12 cellular contexts compared by ENCODE assay signal in genomic region chr7:30612658-30613265, GRCh38. TPM values are rescaled to one million over a fixed set of nuclear protein-coding genes. Genes with fewer than 3 reads are reported as not detected.
A peak's percentile ranks its signal among the peaks of the same experiment; 100 is the strongest.
DNase-seq lines count a peak whose midpoint lies in the region; ATAC-seq and TF ChIP-seq lines count a peak whose summit lies in the region.
"Had no signal": no experiment of that assay in that cellular context is flagged by ENCODE, and none has a peak within 500 bp of the region (broad histone marks: within the 10 kb centered on the region; RNA-seq: fewer than 3 reads in every experiment).

No MANE protein-coding gene starts in this region.

- H3K4me1 ChIP-seq in foreskin keratinocyte (peaks cover 19% of the 10 kb centered on the region), ascending aorta (no peaks in the 10 kb centered on the region)

- intact Hi-C loops in ascending aorta (cut with DNase I): no loop called here

- no peaks in the 10 kb centered on the region for H3K9me3 ChIP-seq in ascending aorta

- H3K9me3 Mint-ChIP-seq in activated CD8-positive, alpha-beta T cell treated with anti-CD3 and anti-CD28 coated beads, Interleukin-2, amount 10 ng/mL, durations not matched to agents 7 days and 5 days (ENCODE audit: insufficient read depth): no peaks in the 10 kb centered on the region
- H3K9me3 Mint-ChIP-seq: dendritic cell treated with granulocyte-macrophage colony-stimulating factor and Interleukin-4, amounts not matched to agents 40 ng/mL and 50 ng/mL, for 4 days had no signal

- no peaks in the 10 kb centered on the region for H3K27me3 ChIP-seq in foreskin keratinocyte
- H3K27me3 ChIP-seq in ascending aorta: no peaks in the 10 kb centered on the region

- POLR2A ChIA-PET in activated CD8-positive, alpha-beta T cell treated with anti-CD3 and anti-CD28 coated beads, Interleukin-2, amount 10 ng/mL, durations not matched to agents 7 days and 5 days (lab: Charles Lee): no interaction called here

- H3K27ac ChIP-seq in foreskin keratinocyte (peak overlapping the region; percentile 66), ascending aorta (no peak overlapping the region)

- peak; percentile 17 for DNase-seq in stimulated activated naive CD4-positive, alpha-beta T cell treated with Interleukin-2 at 50 U/mL for 16 hours (lab: John Stamatoyannopoulos, UW)
- DNase-seq in stimulated activated naive CD4-positive, alpha-beta T cell (lab: John Stamatoyannopoulos, UW): no peak
- no peak for DNase-seq in activated CD8-positive, alpha-beta T cell treated with anti-CD3 and anti-CD28 coated beads, Interleukin-2, amount 10 ng/mL, durations not matched to agents 7 days and 5 days
- DNase-seq in foreskin keratinocyte: peak; percentile 96 to 98
- no peak for DNase-seq in OCI-M2 (lab: John Stamatoyannopoulos, UW; ENCODE audit: unreplicated experiment)
- DNase-seq in ascending aorta (ENCODE audit: low spot score in 2 of 2): no peak
- DNase-seq in AML-193 (lab: John Stamatoyannopoulos, UW): no peak
- no peak for DNase-seq in NCI-H446 treated with DMSO at 0.1 percent for 48 hours (lab: John Stamatoyannopoulos, UW)
- DNase-seq: activated effector memory CD4-positive, alpha-beta T cell treated with Interleukin-2 at 50 U/mL for 16 hours; foreskin melanocyte had no signal

- peaks cover 46 to 82% of the 10 kb centered on the region in 2 donors for H3K36me3 ChIP-seq in ascending aorta

- H3K36me3 Mint-ChIP-seq in activated CD8-positive, alpha-beta T cell treated with anti-CD3 and anti-CD28 coated beads, Interleukin-2, amount 10 ng/mL, durations not matched to agents 7 days and 5 days (ENCODE audit: low read depth): peaks cover 77% of the 10 kb centered on the region

- CTCF ChIA-PET in activated CD8-positive, alpha-beta T cell treated with anti-CD3 and anti-CD28 coated beads, Interleukin-2, amount 10 ng/mL, durations not matched to agents 7 days and 5 days (lab: Charles Lee): interaction anchor here (0.6 to 2.2 kb wide), 5 partner anchors 9 to 263 kb away, joined by 3 to 10 read pairs (median 3); no protein-coding TSS in a partner anchor

- H3K27ac Mint-ChIP-seq in activated CD8-positive, alpha-beta T cell treated with anti-CD3 and anti-CD28 coated beads, Interleukin-2, amount 10 ng/mL, durations not matched to agents 7 days and 5 days: peak overlapping the region; percentile 44
- H3K27ac Mint-ChIP-seq: dendritic cell treated with granulocyte-macrophage colony-stimulating factor and Interleukin-4, amounts not matched to agents 40 ng/mL and 50 ng/mL, for 4 days had no signal

- no peak overlapping the region for H3K4me3 Mint-ChIP-seq in activated CD8-positive, alpha-beta T cell treated with anti-CD3 and anti-CD28 coated beads, Interleukin-2, amount 10 ng/mL, durations not matched to agents 7 days and 5 days
- H3K4me3 Mint-ChIP-seq: dendritic cell treated with granulocyte-macrophage colony-stimulating factor and Interleukin-4, amounts not matched to agents 40 ng/mL and 50 ng/mL, for 4 days had no signal

- TF ChIP-seq CTCF in foreskin keratinocyte (conservative IDR thresholded peaks at IDR 0.05) (no peak), ascending aorta (IDR thresholded peaks at IDR 0.05) (no peak)

- no peaks in the 10 kb centered on the region for H3K27me3 Mint-ChIP-seq in activated CD8-positive, alpha-beta T cell treated with anti-CD3 and anti-CD28 coated beads, Interleukin-2, amount 10 ng/mL, durations not matched to agents 7 days and 5 days (ENCODE audit: low read depth)
- H3K27me3 Mint-ChIP-seq: dendritic cell treated with granulocyte-macrophage colony-stimulating factor and Interleukin-4, amounts not matched to agents 40 ng/mL and 50 ng/mL, for 4 days had no signal

- H3K4me1 Mint-ChIP-seq in activated CD8-positive, alpha-beta T cell treated with anti-CD3 and anti-CD28 coated beads, Interleukin-2, amount 10 ng/mL, durations not matched to agents 7 days and 5 days (ENCODE audit: low read depth): peaks cover 19% of the 10 kb centered on the region

- ATAC-seq in activated CD8-positive, alpha-beta T cell treated with anti-CD3 and anti-CD28 coated beads, Interleukin-2, amount 10 ng/mL, durations not matched to agents 7 days and 5 days: no peak
- peak; percentile 95 for ATAC-seq in foreskin keratinocyte

- no peak overlapping the region for H3K4me3 ChIP-seq in ascending aorta
- H3K4me3 ChIP-seq: skin epidermis had no signal

RNA-seq across cellular contexts. Expression of gene GARS1, which starts 18.1 kb away (rescaled TPM):
- 100 to 1,000 TPM; 185 to 189 TPM for total RNA-seq in activated CD8-positive, alpha-beta T cell treated with anti-CD3 and anti-CD28 coated beads, Interleukin-2, amount 10 ng/mL, durations not matched to agents 7 days and 5 days
- total RNA-seq in foreskin keratinocyte (223 and 308 TPM in 2 replicates), ascending aorta (41.7 TPM)
- 237 and 318 TPM in 2 replicates for polyA plus RNA-seq in foreskin keratinocyte

Comparison
In these comparisons a context has a peak if more than half of its experiments do, and no peak if none do; other contexts are left out.
1. DNase-seq: peak in stimulated activated naive CD4-positive, alpha-beta T cell treated with Interleukin-2 at 50 U/mL for 16 hours (single experiment) and foreskin keratinocyte (2 of 2); none in stimulated activated naive CD4-positive, alpha-beta T cell (0 of 6), activated CD8-positive, alpha-beta T cell treated with anti-CD3 and anti-CD28 coated beads, Interleukin-2, amount 10 ng/mL, durations not matched to agents 7 days and 5 days (single experiment), OCI-M2 (single experiment), ascending aorta (0 of 2), AML-193 (0 of 2) and NCI-H446 treated with DMSO at 0.1 percent for 48 hours (single experiment).